In genomic region chr1:111450185-111450584, GRCh38 we compare ENCODE assay signal across 8 cellular contexts. TPM values are rescaled to one million over a fixed set of nuclear protein-coding genes. Genes with fewer than 3 reads are reported as not detected.
DNase-seq lines count a peak whose midpoint lies in the region; ATAC-seq and TF ChIP-seq lines count a peak whose summit lies in the region.

No MANE protein-coding gene starts in this region.

- no peak for ATAC-seq in CD8-positive, alpha-beta T cell
- ATAC-seq in PC-3 (no peak), HG02623 (IDR thresholded peaks at IDR 0.05; ENCODE audit: unreplicated experiment) (no peak)

- H3K4me1 Mint-ChIP-seq in CD8-positive, alpha-beta T cell (ENCODE audit: low read depth): peaks cover 86% of the 10 kb centered on the region

- no peak for TF ChIP-seq CTCF in CD8-positive, alpha-beta T cell (IDR thresholded peaks at IDR 0.05)
- TF ChIP-seq CTCF in PC-3 (conservative IDR thresholded peaks at IDR 0.05; ENCODE audit: low read depth, low read length): no peak
- no peak for TF ChIP-seq CTCF in ovary (IDR thresholded peaks at IDR 0.05)

- no peaks in the 10 kb centered on the region for H3K9me3 ChIP-seq in CD8-positive, alpha-beta T cell (ENCODE audit: low read length)
- H3K9me3 ChIP-seq in PC-3 (ENCODE audit: low read length) (no peaks in the 10 kb centered on the region), esophagus (ENCODE audit: control insufficient read depth in 2 of 2, insufficient read depth in 1 of 2, low read depth in 1 of 2, low read length in 1 of 2) (no peaks in the 10 kb centered on the region), ovary (no peaks in the 10 kb centered on the region)

- peak overlapping the region; percentile 75 for H3K27ac ChIP-seq in CD8-positive, alpha-beta T cell (ENCODE audit: low read depth, low read length)
- no peak overlapping the region for H3K27ac ChIP-seq in PC-3 (ENCODE audit: low read length)
- H3K27ac ChIP-seq in esophagus (ENCODE audit: low read depth in 2 of 2, low read length in 1 of 2): no peak overlapping the region
- no peak overlapping the region for H3K27ac ChIP-seq in ovary

- H3K79me2 ChIP-seq in PC-3 (ENCODE audit: low read length): peaks cover 98% of the 10 kb centered on the region

- CTCF ChIA-PET in CD8-positive, alpha-beta T cell (lab: Charles Lee): interaction anchor here (0.9 to 1.7 kb wide), 8 partner anchors 13 to 384 kb away, joined by 3 to 8 read pairs (median 4); no protein-coding TSS in a partner anchor
- CTCF ChIA-PET in PC-3 (lab: Charles Lee): no interaction called here

- H4K20me1 ChIP-seq in PC-3 (ENCODE audit: low read length): peaks cover 35% of the 10 kb centered on the region

- H3K9ac ChIP-seq in PC-3 (ENCODE audit: low read length): peak overlapping the region; percentile 98

- no TSS peak for BruUV-seq in PC-3 (replicated peaks; lab: Mats Ljungman, UMichigan)

- H3F3A ChIP-seq in PC-3 (ENCODE audit: low read length, unreplicated experiment): no peaks in the 10 kb centered on the region

- no peak overlapping the region for H2AFZ ChIP-seq in PC-3 (ENCODE audit: low read length)

- no peaks in the 10 kb centered on the region for H3K27me3 ChIP-seq in CD8-positive, alpha-beta T cell (ENCODE audit: insufficient read depth, low read length)
- H3K27me3 ChIP-seq in PC-3 (ENCODE audit: low read length): no peaks in the 10 kb centered on the region
- H3K27me3 ChIP-seq in esophagus (ENCODE audit: control insufficient read depth in 1 of 2, insufficient read depth in 2 of 2, low read length in 2 of 2): no peaks in the 10 kb centered on the region
- no peaks in the 10 kb centered on the region for H3K27me3 ChIP-seq in ovary

- peaks cover 73% of the 10 kb centered on the region for H3K36me3 Mint-ChIP-seq in CD8-positive, alpha-beta T cell

- H3K27ac Mint-ChIP-seq in CD8-positive, alpha-beta T cell: peak overlapping the region; percentile 98

- TF ChIP-seq EP300 in ovary (IDR thresholded peaks at IDR 0.05): no peak

- intact Hi-C loops in CD8-positive, alpha-beta T cell (cut with DNase I, micrococcal nuclease): no loop called here
- intact Hi-C loops in PC-3 (cut with micrococcal nuclease) (no loop called here), ovary (cut with DNase I) (no loop called here)

- no peak for TF ChIP-seq POLR2A in ovary (IDR thresholded peaks at IDR 0.05)

- peaks cover 67% of the 10 kb centered on the region for H3K4me1 ChIP-seq in CD8-positive, alpha-beta T cell (ENCODE audit: insufficient read depth, low read length)
- H3K4me1 ChIP-seq in PC-3 (ENCODE audit: insufficient read depth, low read length) (peaks cover 32% of the 10 kb centered on the region), esophagus (ENCODE audit: control insufficient read depth in 2 of 2, insufficient read depth in 2 of 2, low read length in 1 of 2) (peaks cover 0 to 2% of the 10 kb centered on the region in 2 donors), ovary (ENCODE audit: insufficient read depth) (peaks cover 11% of the 10 kb centered on the region)

- 45 to 51% methylated on average over 3 of the region's 3 CpGs for WGBS in esophagus, 2 donors
- WGBS in ovary, 3 donors: 44 to 57% (median 45%) methylated on average over 3 of the region's 3 CpGs

- no peak for DNase-seq in CD8-positive, alpha-beta T cell
- DNase-seq in PC-3 (no peak), ovary (no peak), NCI-H345 treated with DMSO at 0.1 percent for 48 hours (lab: John Stamatoyannopoulos, UW; ENCODE audit: unreplicated experiment) (no peak), EL (no peak)
- no peak for DNase-seq in stimulated activated CD4-positive, alpha-beta T cell treated with anti-CD3 and anti-CD28 coated beads, Interleukin-15, amount 100 ng/mL, for 24 hours

- no peaks in the 10 kb centered on the region for H3K9me2 ChIP-seq in PC-3 (replicated peaks; ENCODE audit: low read length)

- H3K4me2 ChIP-seq in PC-3 (ENCODE audit: low read length): peak overlapping the region; percentile 86

- H3K4me3 ChIP-seq in CD8-positive, alpha-beta T cell (ENCODE audit: low read depth, low read length): peak overlapping the region; percentile 86
- H3K4me3 ChIP-seq in PC-3 (ENCODE audit: low read length) (peak overlapping the region; percentile 91), esophagus (ENCODE audit: low read depth in 1 of 2, low read length in 2 of 2) (peak overlapping the region; percentile 91 to 100), ovary (peak overlapping the region; percentile 97)

- POLR2A ChIA-PET in CD8-positive, alpha-beta T cell (lab: Charles Lee): interaction anchor here (1.2 to 2.4 kb wide), 2 partner anchors 58 to 235 kb away, joined by 5 to 7 read pairs; no protein-coding TSS in a partner anchor
- POLR2A ChIA-PET in PC-3 (lab: Charles Lee; ENCODE audit: unreplicated experiment): no interaction called here

- H3K36me3 ChIP-seq in CD8-positive, alpha-beta T cell (ENCODE audit: insufficient read depth, low read length): peaks cover 5% of the 10 kb centered on the region
- H3K36me3 ChIP-seq in PC-3 (ENCODE audit: low read depth, low read length) (peaks cover 36% of the 10 kb centered on the region), esophagus (ENCODE audit: control insufficient read depth in 2 of 2, insufficient read depth in 2 of 2, low read length in 1 of 2) (no peaks in the 10 kb centered on the region), ovary (no peaks in the 10 kb centered on the region)

- H3K27me3 Mint-ChIP-seq in CD8-positive, alpha-beta T cell (ENCODE audit: low read depth): no peaks in the 10 kb centered on the region

- peak overlapping the region; percentile 99 for H3K4me3 Mint-ChIP-seq in CD8-positive, alpha-beta T cell

- no peaks in the 10 kb centered on the region for H3K9me3 Mint-ChIP-seq in CD8-positive, alpha-beta T cell

RNA-seq across cellular contexts. Expression of gene ATP5PB, which starts 0.9 kb away (rescaled TPM):
- total RNA-seq in CD8-positive, alpha-beta T cell: 10 to 100 TPM; 59.9 to 64.6 TPM
- total RNA-seq in PC-3 (2014; rRNA removed) (448 and 612 TPM in 2 replicates), ovary (100 to 1,000 TPM; 125 to 152 (median 136) TPM)
- polyA plus RNA-seq in esophagus (100 to 1,000 TPM; 123 to 319 TPM), ovary (100 to 1,000 TPM; 183 to 277 TPM)

RNA-seq across cellular contexts. Expression of gene WDR77, which starts 1.1 kb away (rescaled TPM):
- total RNA-seq in CD8-positive, alpha-beta T cell: 10 to 100 TPM in 1 of 2 experiments, 1 to 10 TPM in 1; 9.5 to 11.4 TPM
- 62.1 and 67.9 TPM in 2 replicates for total RNA-seq in PC-3 (2014; rRNA removed)
- 10 to 100 TPM; 17.8 to 30.0 TPM for polyA plus RNA-seq in esophagus
- total RNA-seq in ovary: 10 to 100 TPM; 14.5 to 68.4 (median 21.7) TPM
- polyA plus RNA-seq in ovary: 10 to 100 TPM; 12.7 to 23.8 TPM

RNA-seq across cellular contexts. Expression of gene OVGP1, which starts 22.6 kb away (rescaled TPM):
- 1 to 10 TPM; 6.1 to 6.4 TPM for total RNA-seq in CD8-positive, alpha-beta T cell
- total RNA-seq in PC-3 (2014; rRNA removed) (7.8 and 8.2 TPM in 2 replicates), ovary (100 to 1,000 TPM in 2 of 7 donors, 10 to 100 TPM in 3, 1 to 10 TPM in 2; 1.8 to 518 (median 43.5) TPM)
- polyA plus RNA-seq in esophagus (1 to 10 TPM in 1 of 2 donors, under 1 TPM in 1; 0.84 to 2.4 TPM), ovary (1 to 10 TPM; 2.3 to 3.1 TPM)

RNA-seq across cellular contexts. Expression of gene C1orf162, which starts 23.6 kb away (rescaled TPM):
- 10 to 100 TPM; 14.0 to 15.5 TPM for total RNA-seq in CD8-positive, alpha-beta T cell
- total RNA-seq in PC-3 (2014; rRNA removed) (1.4 TPM in 1 of 2 replicates, not detected in the other), ovary (10 to 100 TPM in 4 of 7 donors, 1 to 10 TPM in 3; 5.4 to 20.0 (median 11.0) TPM)
- polyA plus RNA-seq in esophagus (1 to 10 TPM; 3.5 to 4.8 TPM), ovary (10 to 100 TPM in 1 of 2 donors, 1 to 10 TPM in 1; 8.6 to 41.8 TPM)

RNA-seq across cellular contexts. Expression of gene ADORA3, which starts 53.2 kb away (rescaled TPM):
- total RNA-seq in CD8-positive, alpha-beta T cell: not detected
- total RNA-seq in PC-3 (2014; rRNA removed): not detected in 2 replicates
- under 1 TPM; 0.94 to 0.99 TPM for polyA plus RNA-seq in esophagus
- 1 to 10 TPM; 1.4 to 7.2 (median 3.8) TPM for total RNA-seq in ovary
- polyA plus RNA-seq in ovary: 10 to 100 TPM in 1 of 2 donors, 1 to 10 TPM in 1; 2.4 to 11.1 TPM
